17 cellular contexts compared by ENCODE assay signal in the genomic region with DNA sequence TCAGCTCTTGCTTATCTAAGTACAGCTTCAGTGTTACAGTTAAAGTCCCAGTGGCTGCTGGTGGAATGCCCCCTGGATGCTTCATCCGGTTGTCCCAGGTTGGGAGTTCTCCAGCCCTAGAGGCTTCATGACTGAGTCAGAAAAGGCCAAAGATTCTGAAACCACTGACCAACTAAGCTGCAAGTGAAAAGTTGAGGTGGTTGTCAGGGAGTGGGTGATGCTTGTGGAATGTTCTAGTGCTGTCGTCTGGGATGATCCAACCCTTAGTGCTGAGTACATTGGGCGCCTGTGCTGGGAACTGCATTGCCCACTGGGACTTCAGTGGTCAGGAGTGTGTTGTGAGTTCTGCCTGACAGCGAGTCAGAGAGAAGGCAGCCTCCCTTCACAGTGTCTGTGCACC. TPM values are rescaled to one million over a fixed set of nuclear protein-coding genes. Genes with fewer than 3 reads are reported as not detected.
A peak's percentile ranks its signal among the peaks of the same experiment; 100 is the strongest.
DNase-seq lines count a peak whose midpoint lies in the region; ATAC-seq and TF ChIP-seq lines count a peak whose summit lies in the region.
"Had no signal": no experiment of that assay in that cellular context is flagged by ENCODE, and none has a peak within 500 bp of the region (broad histone marks: within the 10 kb centered on the region; RNA-seq: fewer than 3 reads in every experiment).

No MANE protein-coding gene starts in this region.

- H3K9me2 ChIP-seq in PC-3 (replicated peaks; ENCODE audit: low read length), result no peaks in the 10 kb centered on the region

- no peaks in the 10 kb centered on the region for H3K9me3 ChIP-seq in PC-3 (ENCODE audit: low read length)
- H3K9me3 ChIP-seq: heart left ventricle, psoas muscle, thoracic aorta had no signal

- no peaks in the 10 kb centered on the region for H4K20me1 ChIP-seq in PC-3 (ENCODE audit: low read length)

- H3K27ac ChIP-seq in PC-3 (ENCODE audit: low read length), result no peak overlapping the region
- H3K27ac ChIP-seq: heart left ventricle, psoas muscle, thoracic aorta had no signal

- no peak overlapping the region for H3K9ac ChIP-seq in PC-3 (ENCODE audit: low read length)

- no peaks in the 10 kb centered on the region for H3K36me3 ChIP-seq in PC-3 (ENCODE audit: low read depth, low read length)
- H3K36me3 ChIP-seq: heart left ventricle, thoracic aorta had no signal

- no peak overlapping the region for H2AFZ ChIP-seq in PC-3 (ENCODE audit: low read length)

- H3K4me2 ChIP-seq in PC-3 (ENCODE audit: low read length), result no peak overlapping the region

- no peak for TF ChIP-seq CTCF in PC-3 (conservative IDR thresholded peaks at IDR 0.05; ENCODE audit: low read depth, low read length)

- ATAC-seq in PC-3 (no peak), HG02571 (IDR thresholded peaks at IDR 0.05; ENCODE audit: unreplicated experiment) (no peak), GM21381 (IDR thresholded peaks at IDR 0.05; ENCODE audit: unreplicated experiment) (no peak)
- ATAC-seq: left cardiac atrium, psoas muscle had no signal

- CTCF ChIA-PET in PC-3 (lab: Charles Lee), result interaction anchor here (0.5 to 0.6 kb wide), 2 partner anchors 12 to 471 kb away, joined by 3 read pairs; no protein-coding TSS in a partner anchor

- no peaks in the 10 kb centered on the region for H3K4me1 ChIP-seq in PC-3 (ENCODE audit: insufficient read depth, low read length)
- H3K4me1 ChIP-seq: heart left ventricle, psoas muscle had no signal

- BruUV-seq in PC-3 (replicated peaks; lab: Mats Ljungman, UMichigan), result no TSS peak

- H3K4me3 ChIP-seq in PC-3 (ENCODE audit: low read length), result no peak overlapping the region
- H3K4me3 ChIP-seq: heart left ventricle, psoas muscle, thoracic aorta had no signal

- peaks cover 12% of the 10 kb centered on the region; the same call in 1 of the 2 replicates for H3K27me3 ChIP-seq in PC-3 (ENCODE audit: low read length)

- intact Hi-C loops in PC-3 (cut with micrococcal nuclease), result loop anchor here (5.0 to 10.0 kb wide), 3 partner anchors 321 to 1281 kb away; no protein-coding TSS in a partner anchor

- no peaks in the 10 kb centered on the region for H3F3A ChIP-seq in PC-3 (ENCODE audit: low read length, unreplicated experiment)

- peak; percentile 95 for DNase-seq in EH (ENCODE audit: low read depth)
- peak; percentile 19 for DNase-seq in PC-3
- peak; percentile 69 for DNase-seq in fibroblast of gingiva (ENCODE audit: low read depth)
- DNase-seq in non-pigmented ciliary epithelial cell (ENCODE audit: low read depth), result peak; percentile 97
- DNase-seq in stimulated activated naive CD4-positive, alpha-beta T cell (lab: John Stamatoyannopoulos, UW), result no peak
- no peak for DNase-seq in NCI-H2227 (lab: John Stamatoyannopoulos, UW; ENCODE audit: unreplicated experiment)
- DNase-seq: activated CD8-positive, alpha-beta memory T cell treated with anti-CD3 and anti-CD28 coated beads for 24 hours; activated gamma-delta T cell treated with Interleukin-2 at 50 U/mL for 16 hours; CD4-positive, CD25-positive, alpha-beta regulatory T cell; heart left ventricle; left cardiac atrium; naive B cell; NCI-H2171 treated with DMSO at 0.1 percent for 48 hours; psoas muscle had no signal

- no peaks in the 10 kb centered on the region for H3K79me2 ChIP-seq in PC-3 (ENCODE audit: low read length)

- POLR2A ChIA-PET in PC-3 (lab: Charles Lee; ENCODE audit: unreplicated experiment), result no interaction called here

RNA-seq across cellular contexts. Expression of gene MTRR, which starts 57.3 kb away (rescaled TPM):
- 64.9 and 68.3 TPM in 2 replicates for total RNA-seq in PC-3 (2014; rRNA removed)

RNA-seq across cellular contexts. Expression of gene FASTKD3, which starts 57.5 kb away (rescaled TPM):
- 9.2 and 16.5 TPM in 2 replicates for total RNA-seq in PC-3 (2014; rRNA removed)

Comparison
In these comparisons a context has a peak if more than half of its experiments do, and no peak if none do; other contexts are left out.
1. DNase-seq: peak in EH (single experiment), PC-3 (single experiment), fibroblast of gingiva (single experiment) and non-pigmented ciliary epithelial cell (single experiment); none in stimulated activated naive CD4-positive, alpha-beta T cell (0 of 6) and NCI-H2227 (single experiment).